Comparison of ENCODE assay signal across 21 cellular contexts in genomic region chr4:4831825-4832224, GRCh38.
"Had no signal": no experiment of that assay in that cellular context is flagged by ENCODE, and none has a peak within 500 bp of the region (broad histone marks: within the 10 kb centered on the region; RNA-seq: fewer than 3 reads in every experiment).

No MANE protein-coding gene starts in this region.

- DNase-seq: IMR-90, Kasumi-1, MM.1S, NCI-H1092 treated with DMSO at 0.1 percent for 48 hours, NCI-H1436, NCI-H1694, NCI-H187 treated with DMSO at 0.1 percent for 48 hours, NCI-H2029 treated with DMSO at 0.1 percent for 48 hours, NCI-H2171 treated with DMSO at 0.1 percent for 48 hours, NCI-H2227 treated with DMSO at 0.1 percent for 48 hours, NCI-H446, NCI-H510A, NCI-H524 treated with DMSO at 0.1 percent for 48 hours, NCI-H69, NCI-H774, SHP77 treated with DMSO at 0.1 percent for 48 hours, SJCRH30 had no signal

- H3K4me1 ChIP-seq: SJCRH30 had no signal

- H3K9me3 ChIP-seq: SJCRH30 had no signal

- H3K36me3 ChIP-seq: SJCRH30 had no signal

- H3K27ac ChIP-seq: KMS-11, SJCRH30 had no signal

- ATAC-seq: Panc1, Right ventricle myocardium inferior, SK-N-SH treated with all-trans-retinoic acid at 6 μM for 48 hours had no signal

- H3K4me2 ChIP-seq: KMS-11 had no signal

- H3K4me3 ChIP-seq: SJCRH30 had no signal

- H3K9ac ChIP-seq: KMS-11 had no signal
